In genomic region chr17:58710948-58711552, GRCh38 we compare ENCODE assay signal across 8 cellular contexts. TPM values are rescaled to one million over a fixed set of nuclear protein-coding genes. Genes with fewer than 3 reads are reported as not detected.
DNase-seq lines count a peak whose midpoint lies in the region; ATAC-seq and TF ChIP-seq lines count a peak whose summit lies in the region.

No MANE protein-coding gene starts in this region.

- no peaks in the 10 kb centered on the region for H3K27me3 ChIP-seq in Panc1 (ENCODE audit: control insufficient read depth, insufficient read depth, low read length)
- no peaks in the 10 kb centered on the region for H3K27me3 ChIP-seq in liver (ENCODE audit: control insufficient read depth in 4 of 4, insufficient read depth in 4 of 4, low read length in 3 of 4)
- no peaks in the 10 kb centered on the region for H3K27me3 ChIP-seq in transverse colon

- BruUV-seq in Panc1 (replicated peaks; lab: Mats Ljungman, UMichigan): no TSS peak

- CTCF ChIA-PET in Panc1 (lab: Charles Lee): interaction anchor here (0.5 to 1.6 kb wide), 5 partner anchors 8 to 295 kb away, joined by 3 to 8 read pairs (median 5); no protein-coding TSS in a partner anchor

- H3K36me3 ChIP-seq in Panc1 (ENCODE audit: control insufficient read depth, insufficient read depth, low read length) (no peaks in the 10 kb centered on the region), liver (ENCODE audit: control insufficient read depth in 4 of 4, insufficient read depth in 3 of 4, low read depth in 1 of 4, low read length in 3 of 4) (peaks cover 0 to 4% (median 3%) of the 10 kb centered on the region in 4 donors), transverse colon (no peaks in the 10 kb centered on the region)

- 48% methylated on average over 4 of the region's 4 CpGs for WGBS in liver
- 53 to 67% methylated on average over 3 to 4 of the region's 4 CpGs for WGBS in transverse colon (ENCODE audit: low coverage in 1 of 2), 2 donors

- no peak for TF ChIP-seq POLR2A in transverse colon (IDR thresholded peaks at IDR 0.05)

- H3K4me1 ChIP-seq in Panc1 (ENCODE audit: control insufficient read depth, insufficient read depth, low read length): no peaks in the 10 kb centered on the region
- no peaks in the 10 kb centered on the region for H3K4me1 ChIP-seq in liver (ENCODE audit: control insufficient read depth in 4 of 4, insufficient read depth in 4 of 4, low read length in 3 of 4)
- no peaks in the 10 kb centered on the region for H3K4me1 ChIP-seq in transverse colon

- H3K27ac ChIP-seq in Panc1 (ENCODE audit: low read length) (no peak overlapping the region), liver (ENCODE audit: low read depth in 1 of 2, low read length in 2 of 2) (no peak overlapping the region), transverse colon (no peak overlapping the region)

- H3K4me3 ChIP-seq in Panc1 (ENCODE audit: low read depth in 2 of 2, low read length in 2 of 2) (no peak overlapping the region), liver (ENCODE audit: low read depth in 1 of 3, low read length in 3 of 3) (no peak overlapping the region), transverse colon (no peak overlapping the region)

- H3K9me3 ChIP-seq in Panc1 (ENCODE audit: control insufficient read depth, insufficient read depth, low read depth, low read length) (no peaks in the 10 kb centered on the region), liver (ENCODE audit: control insufficient read depth in 4 of 4, low read length in 3 of 4) (no peaks in the 10 kb centered on the region), transverse colon (no peaks in the 10 kb centered on the region)

- H3K9ac ChIP-seq in liver (ENCODE audit: low read depth in 1 of 2, low read length in 2 of 2): no peak overlapping the region

- no peak for ATAC-seq in Panc1
- no peak for ATAC-seq in HG02870 (IDR thresholded peaks at IDR 0.05; ENCODE audit: unreplicated experiment)

- intact Hi-C loops in Panc1 (cut with micrococcal nuclease; ENCODE audit: unreplicated experiment): loop anchor here (2.0 kb wide), 1 partner anchor 294 kb away; no protein-coding TSS in a partner anchor
- intact Hi-C loops in transverse colon (cut with DNase I; ENCODE audit: low total_unique reads): loop anchor here (5.0 kb wide), 1 partner anchor 291 kb away; no protein-coding TSS in a partner anchor

- peak; percentile 1 for DNase-seq in DMS79 treated with DMSO at 0.1 percent for 48 hours (lab: John Stamatoyannopoulos, UW)
- no peak for DNase-seq in DMS79 (lab: John Stamatoyannopoulos, UW)
- peak; percentile 29 for DNase-seq in HS-5 (ENCODE audit: low read depth)
- peak; percentile 15 for DNase-seq in Panc1 (ENCODE audit: low read depth, low spot score)
- DNase-seq in T47D (ENCODE audit: low read depth in 1 of 2, low spot score in 1 of 2): peak; percentile 25 to 67
- peak; percentile 10 for DNase-seq in transverse colon

- TF ChIP-seq CTCF in Panc1 (IDR thresholded peaks at IDR 0.05) (peak; percentile 68; the same call in 1 of the 2 replicates), liver (IDR thresholded peaks at IDR 0.05; ENCODE audit: low read depth, low read length, missing input control) (peak; percentile 66), transverse colon (IDR thresholded peaks at IDR 0.05) (peak; percentile 62 to 73 (median 64))

- POLR2A ChIA-PET in Panc1 (lab: Charles Lee): interaction anchor here (0.6 kb wide), 1 partner anchor 192 kb away, joined by 12 read pairs; no protein-coding TSS in a partner anchor

- TF ChIP-seq RAD21 in liver (IDR thresholded peaks at IDR 0.05): peak; percentile 91 to 92

- in situ Hi-C loops in Panc1 (cut with HindIII; ENCODE audit: low pct_unique_long_range_greater_than_20kb, low sequenced_read_pairs): no loop called here
- in situ Hi-C loops in T47D (cut with HindIII; ENCODE audit: low pct_unique_long_range_greater_than_20kb, low sequenced_read_pairs): no loop called here
- in situ Hi-C loops in transverse colon (cut with MboI; ENCODE audit: low pct_ligation_motif_present in 1 of 4, low pct_unique_long_range_greater_than_20kb in 1 of 4, low sequenced_read_pairs in 3 of 4): loop anchor here in 3 of 4 donors (5.0 to 10.0 kb wide), 4 partner anchors 186 to 304 kb away; no protein-coding TSS in a partner anchor

- TF ChIP-seq EP300 in transverse colon (IDR thresholded peaks at IDR 0.05; ENCODE audit: low read depth): no peak

TF ChIP-seq in liver, 16 proteins besides CTCF, POLR2A, EP300 and RAD21:
- TF ChIP-seq ATF3 (IDR thresholded peaks at IDR 0.05): no peak
- TF ChIP-seq SP1 (IDR thresholded peaks at IDR 0.05): no peak
- TF ChIP-seq NR2F2 (IDR thresholded peaks at IDR 0.05): no peak
- no peak for TF ChIP-seq JUND (IDR thresholded peaks at IDR 0.05)
- TF ChIP-seq HNF4G (IDR thresholded peaks at IDR 0.05): no peak
- no peak for TF ChIP-seq GABPA (IDR thresholded peaks at IDR 0.05 in 1 of 2, conservative IDR thresholded peaks at IDR 0.05 in 1 of 2)
- TF ChIP-seq RXRA (IDR thresholded peaks at IDR 0.05): no peak
- TF ChIP-seq YY1 (IDR thresholded peaks at IDR 0.05): no peak
- no peak for TF ChIP-seq ZBTB33 (IDR thresholded peaks at IDR 0.05)

RNA-seq across cellular contexts. Expression of gene RAD51C, which starts 18.6 kb away (rescaled TPM):
- total RNA-seq in Panc1 (2021; ENCODE audit: unreplicated experiment) (19.9 TPM), liver (10 to 100 TPM in 1 of 2 donors, 1 to 10 TPM in 1; 8.8 to 22.2 TPM), transverse colon (10 to 100 TPM in 2 of 4 donors, 1 to 10 TPM in 2; 4.9 to 37.0 (median 9.2) TPM)
- 10.5 TPM for polyA plus RNA-seq in Panc1 (2012; ENCODE audit: insufficient read length)
- 10 to 100 TPM in 1 of 2 donors, 1 to 10 TPM in 1; 6.9 to 16.2 TPM for polyA plus RNA-seq in liver

RNA-seq across cellular contexts. Expression of gene TEX14, which starts 19.2 kb away (rescaled TPM):
- not detected for total RNA-seq in Panc1 (2021; ENCODE audit: unreplicated experiment)
- not detected for polyA plus RNA-seq in Panc1 (2012; ENCODE audit: insufficient read length)
- under 1 TPM; 0.14 to 0.17 TPM for total RNA-seq in liver
- polyA plus RNA-seq in liver: under 1 TPM; 0.01 to 0.13 TPM
- under 1 TPM in 1 of 4 donors, not detected in 3; 0.27 TPM for total RNA-seq in transverse colon

RNA-seq across cellular contexts. Expression of gene PPM1E, which starts 44.6 kb away (rescaled TPM):
- total RNA-seq in Panc1 (2021; ENCODE audit: unreplicated experiment) (2.9 TPM), liver (under 1 TPM in 1 of 2 donors, not detected in 1; 0.25 TPM), transverse colon (under 1 TPM in 1 of 4 donors, not detected in 3; 0.14 TPM)
- 1.2 TPM for polyA plus RNA-seq in Panc1 (2012; ENCODE audit: insufficient read length)
- polyA plus RNA-seq in liver: under 1 TPM; 0.50 to 0.61 TPM

Comparison
In these comparisons a context has a peak if more than half of its experiments do, and no peak if none do; other contexts are left out.
1. in situ Hi-C loops: an anchor here in transverse colon (5.0 to 10.0 kb wide); none called in Panc1 and T47D.